11 cellular contexts compared by ENCODE assay signal in genomic region chr6:134398453-134398852, GRCh38.
DNase-seq lines count a peak whose midpoint lies in the region; ATAC-seq lines count a peak whose summit lies in the region.
"Had no signal": no experiment of that assay in that cellular context is flagged by ENCODE, and none has a peak within 500 bp of the region (broad histone marks: within the 10 kb centered on the region; RNA-seq: fewer than 3 reads in every experiment).

No MANE protein-coding gene starts in this region.

- DNase-seq in Ammon's horn (ENCODE audit: low spot score) = peak; percentile 37
- DNase-seq in NOMO-1 treated with dmso at 0.1 percent for 144 hours (lab: John Stamatoyannopoulos, UW; ENCODE audit: unreplicated experiment) = peak; percentile 49
- DNase-seq in iris pigment epithelial cell (ENCODE audit: low read depth) = peak; percentile 26
- DNase-seq in DMS 273 treated with DMSO at 0.1 percent for 48 hours (lab: John Stamatoyannopoulos, UW) = no peak
- no peak for DNase-seq in NCI-H2029 treated with DMSO at 0.1 percent for 48 hours (lab: John Stamatoyannopoulos, UW)
- DNase-seq: Caco-2, NCI-H2171, T1000 had no signal

- ATAC-seq in GM18868 (IDR thresholded peaks at IDR 0.05; ENCODE audit: unreplicated experiment) (peak; percentile 83), HG03354 (IDR thresholded peaks at IDR 0.05; ENCODE audit: poor library complexity, severe bottlenecking, unreplicated experiment) (no peak), GM18873 (IDR thresholded peaks at IDR 0.05; ENCODE audit: low FRiP score, unreplicated experiment) (no peak)

Comparison
In these comparisons a context has a peak if more than half of its experiments do, and no peak if none do; other contexts are left out.
1. DNase-seq: peak in Ammon's horn (single experiment), NOMO-1 treated with dmso at 0.1 percent for 144 hours (single experiment) and iris pigment epithelial cell (single experiment); none in DMS 273 treated with DMSO at 0.1 percent for 48 hours (single experiment) and NCI-H2029 treated with DMSO at 0.1 percent for 48 hours (single experiment).